ENCODE assay signal across 23 cellular contexts in the genomic region with DNA sequence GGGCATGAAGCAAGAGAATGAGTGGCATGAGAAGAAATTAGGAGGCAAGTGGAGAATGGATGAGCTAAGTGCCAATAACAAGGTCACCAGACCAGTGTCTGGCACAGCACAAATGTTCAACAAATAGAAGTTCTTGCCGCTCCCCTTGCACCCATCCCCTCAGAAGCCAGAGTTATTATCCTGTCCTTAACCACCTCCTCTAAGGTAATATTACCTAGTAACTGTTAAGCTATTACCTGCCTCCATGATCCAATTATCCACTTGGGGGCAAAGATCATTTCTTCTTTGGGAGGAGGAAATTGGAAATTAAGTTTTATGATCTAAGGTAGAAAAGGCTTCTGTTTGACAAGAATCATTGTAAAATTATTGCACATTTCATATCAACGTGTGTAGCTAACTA.
"Had no signal": no experiment of that assay in that cellular context is flagged by ENCODE, and none has a peak within 500 bp of the region (broad histone marks: within the 10 kb centered on the region; RNA-seq: fewer than 3 reads in every experiment).

No MANE protein-coding gene starts in this region.

- FAIRE-seq: HepG2, RCC 7860 had no signal

- DNase-seq: IMR-90, Karpas-422, KG1, MG63, NCI-H1105 treated with DMSO at 0.1 percent for 48 hours, NCI-H1417 treated with DMSO at 0.1 percent for 48 hours, NCI-H146, NCI-H1694 treated with DMSO at 0.1 percent for 48 hours, NCI-H1930, NCI-H2107, NCI-H2171 treated with DMSO at 0.1 percent for 48 hours, NCI-H345, NCI-H446 treated with DMSO at 0.1 percent for 48 hours, NCI-H510A treated with DMSO at 0.1 percent for 48 hours, NCI-H526, NCI-H82, Right ventricle myocardium superior, RPMI8226, SIG-M5 had no signal

- H3K4me3 ChIP-seq: MG63, SJSA1, SK-N-MC had no signal

- H3K9me3 ChIP-seq: MG63, SJSA1 had no signal

- ATAC-seq: HepG2 had no signal

- H3K27ac ChIP-seq: SJSA1, SK-N-MC had no signal
